ENCODE assay signal across 1 cellular context in the genomic region with DNA sequence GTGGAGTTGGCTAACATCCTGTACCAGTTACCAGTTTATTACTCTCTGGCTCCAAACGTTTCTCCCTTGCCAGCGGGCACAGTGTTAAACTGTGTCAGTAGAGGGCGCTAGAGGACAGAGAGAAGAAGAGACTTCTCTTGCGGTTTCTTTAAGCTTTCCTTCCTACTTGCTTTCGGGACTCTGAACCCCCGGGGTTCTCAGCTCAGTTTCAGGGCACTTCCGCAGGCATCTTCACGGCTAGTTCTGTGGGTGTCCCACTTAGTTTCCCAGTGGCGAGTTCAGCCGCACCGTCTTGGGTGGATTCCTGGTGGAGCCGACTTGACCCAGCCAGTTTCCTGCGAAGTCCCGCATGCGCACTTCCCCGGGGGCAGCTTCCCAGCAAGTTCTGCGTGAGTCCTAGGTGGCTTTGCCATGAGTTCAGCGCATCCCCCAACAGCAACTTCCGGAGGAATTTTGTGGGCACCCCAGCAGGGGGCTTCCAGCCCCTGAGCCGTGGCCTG.
TF ChIP-seq lines count a peak whose summit lies in the region.

No MANE protein-coding gene starts in this region.

TF ChIP-seq in K562, 482 proteins besides CTCF, POLR2A, EP300 and RAD21 (continued from another document):
- TF ChIP-seq, protein P1, sequence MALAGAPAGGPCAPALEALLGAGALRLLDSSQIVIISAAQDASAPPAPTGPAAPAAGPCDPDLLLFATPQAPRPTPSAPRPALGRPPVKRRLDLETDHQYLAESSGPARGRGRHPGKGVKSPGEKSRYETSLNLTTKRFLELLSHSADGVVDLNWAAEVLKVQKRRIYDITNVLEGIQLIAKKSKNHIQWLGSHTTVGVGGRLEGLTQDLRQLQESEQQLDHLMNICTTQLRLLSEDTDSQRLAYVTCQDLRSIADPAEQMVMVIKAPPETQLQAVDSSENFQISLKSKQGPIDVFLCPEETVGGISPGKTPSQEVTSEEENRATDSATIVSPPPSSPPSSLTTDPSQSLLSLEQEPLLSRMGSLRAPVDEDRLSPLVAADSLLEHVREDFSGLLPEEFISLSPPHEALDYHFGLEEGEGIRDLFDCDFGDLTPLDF (CRISPR knock-in tag; IDR thresholded peaks at IDR 0.05): 0 out of 2 replicates have a peak, but pooled peaks have one; percentile 29
- TF ChIP-seq ESRRA (IDR thresholded peaks at IDR 0.05; ENCODE audit: borderline replicate concordance, low read depth) (peak; percentile 85; the same call in 1 of the 2 replicates), NCOA2 (IDR thresholded peaks at IDR 0.05; ENCODE audit: partially characterized antibody in 2 of 2) (no peak), CREM (IDR thresholded peaks at IDR 0.05; ENCODE audit: low read depth) (peak; percentile 33; the same call in 1 of the 2 replicates), BRD9 (IDR thresholded peaks at IDR 0.05; ENCODE audit: low read depth, partially characterized antibody) (peak; percentile 38), CC2D1A (IDR thresholded peaks at IDR 0.05) (peak; percentile 58; the same call in 1 of the 2 replicates), CTBP1 (IDR thresholded peaks at IDR 0.05; ENCODE audit: borderline replicate concordance) (peak; percentile 40; the same call in 1 of the 2 replicates), MYNN (IDR thresholded peaks at IDR 0.05) (0 out of 2 replicates have a peak, but pooled peaks have one; percentile 54), MYNN (CRISPR knock-in tag; IDR thresholded peaks at IDR 0.05) (no peak), RB1 (IDR thresholded peaks at IDR 0.05; ENCODE audit: low read depth) (peak; percentile 54; the same call in 1 of the 2 replicates), MTA3 (IDR thresholded peaks at IDR 0.05; ENCODE audit: borderline replicate concordance) (peak; percentile 49; the same call in 1 of the 2 replicates), L3MBTL2 (IDR thresholded peaks at IDR 0.05) (peak; percentile 39; the same call in 1 of the 2 replicates), GABPA (tag; conservative IDR thresholded peaks at IDR 0.05; ENCODE audit: low read depth) (peak; percentile 17; the same call in 1 of the 2 replicates), HIVEP1 (CRISPR knock-in tag; IDR thresholded peaks at IDR 0.05) (no peak), CBFB (CRISPR knock-in tag; IDR thresholded peaks at IDR 0.05) (peak; percentile 79; the same call in 1 of the 2 replicates), NBN (IDR thresholded peaks at IDR 0.05; ENCODE audit: low read depth) (peak; percentile 43; the same call in 1 of the 2 replicates), SMARCA4 (IDR thresholded peaks at IDR 0.05) (peak; percentile 64; the same call in 1 of the 2 replicates), SRF (CRISPR knock-in tag; IDR thresholded peaks at IDR 0.05) (0 out of 4 replicates have a peak, but pooled peaks of 1 of the 2 experiments have one; percentile 15), ZEB2 (IDR thresholded peaks at IDR 0.05) (no peak), ESRRB (CRISPR knock-in tag; IDR thresholded peaks at IDR 0.05; ENCODE audit: borderline replicate concordance) (no peak), SMARCE1 (IDR thresholded peaks at IDR 0.05) (peak; percentile 35; the same call in 1 of the 2 replicates), TBP (optimal IDR thresholded peaks at IDR 0.05; ENCODE audit: low read depth, low read length) (peak; percentile 28), ZNF766 (CRISPR knock-in tag; conservative IDR thresholded peaks at IDR 0.05) (peak; percentile 94), CBFA2T2 (conservative IDR thresholded peaks at IDR 0.05) (no peak), ZFP36 (IDR thresholded peaks at IDR 0.05; ENCODE audit: low read depth, low read length, partially characterized antibody) (peak; percentile 28), ZNF57 (CRISPR knock-in tag; IDR thresholded peaks at IDR 0.05) (no peak), STAT5B (CRISPR knock-in tag; IDR thresholded peaks at IDR 0.05) (no peak), CHCHD3 (CRISPR knock-in tag; IDR thresholded peaks at IDR 0.05) (no peak), SMC3 (conservative IDR thresholded peaks at IDR 0.05; ENCODE audit: insufficient read depth, low read depth, low read length) (peak; percentile 84), ETV5 (CRISPR knock-in tag; IDR thresholded peaks at IDR 0.05; ENCODE audit: low read depth) (peak; percentile 79), ARID2 (IDR thresholded peaks at IDR 0.05) (peak; percentile 49; the same call in 1 of the 2 replicates), STAG1 (CRISPR knock-in tag; IDR thresholded peaks at IDR 0.05; ENCODE audit: borderline replicate concordance) (peak; percentile 49; the same call in 1 of the 2 replicates), MYC (IDR thresholded peaks at IDR 0.05; ENCODE audit: low read depth, low read length) (0 out of 2 replicates have a peak, but pooled peaks have one; percentile 16), MYC (CRISPR knock-in tag; IDR thresholded peaks at IDR 0.05; ENCODE audit: borderline replicate concordance, low read depth) (no peak), XRCC5 (IDR thresholded peaks at IDR 0.05; ENCODE audit: low read depth, low read length) (0 out of 2 replicates have a peak, but pooled peaks have one; percentile 73), NRF1 (conservative IDR thresholded peaks at IDR 0.05 in 1 of 2, IDR thresholded peaks at IDR 0.05 in 1 of 2) (peak; percentile 86 to 89), RHOXF2B (CRISPR knock-in tag; conservative IDR thresholded peaks at IDR 0.05) (no peak), THRAP3 (IDR thresholded peaks at IDR 0.05; ENCODE audit: borderline replicate concordance) (no peak), TGIF2 (CRISPR knock-in tag; IDR thresholded peaks at IDR 0.05) (no peak), HSF4 (CRISPR knock-in tag; IDR thresholded peaks at IDR 0.05; ENCODE audit: borderline replicate concordance) (no peak)
- TF ChIP-seq, protein P2, sequence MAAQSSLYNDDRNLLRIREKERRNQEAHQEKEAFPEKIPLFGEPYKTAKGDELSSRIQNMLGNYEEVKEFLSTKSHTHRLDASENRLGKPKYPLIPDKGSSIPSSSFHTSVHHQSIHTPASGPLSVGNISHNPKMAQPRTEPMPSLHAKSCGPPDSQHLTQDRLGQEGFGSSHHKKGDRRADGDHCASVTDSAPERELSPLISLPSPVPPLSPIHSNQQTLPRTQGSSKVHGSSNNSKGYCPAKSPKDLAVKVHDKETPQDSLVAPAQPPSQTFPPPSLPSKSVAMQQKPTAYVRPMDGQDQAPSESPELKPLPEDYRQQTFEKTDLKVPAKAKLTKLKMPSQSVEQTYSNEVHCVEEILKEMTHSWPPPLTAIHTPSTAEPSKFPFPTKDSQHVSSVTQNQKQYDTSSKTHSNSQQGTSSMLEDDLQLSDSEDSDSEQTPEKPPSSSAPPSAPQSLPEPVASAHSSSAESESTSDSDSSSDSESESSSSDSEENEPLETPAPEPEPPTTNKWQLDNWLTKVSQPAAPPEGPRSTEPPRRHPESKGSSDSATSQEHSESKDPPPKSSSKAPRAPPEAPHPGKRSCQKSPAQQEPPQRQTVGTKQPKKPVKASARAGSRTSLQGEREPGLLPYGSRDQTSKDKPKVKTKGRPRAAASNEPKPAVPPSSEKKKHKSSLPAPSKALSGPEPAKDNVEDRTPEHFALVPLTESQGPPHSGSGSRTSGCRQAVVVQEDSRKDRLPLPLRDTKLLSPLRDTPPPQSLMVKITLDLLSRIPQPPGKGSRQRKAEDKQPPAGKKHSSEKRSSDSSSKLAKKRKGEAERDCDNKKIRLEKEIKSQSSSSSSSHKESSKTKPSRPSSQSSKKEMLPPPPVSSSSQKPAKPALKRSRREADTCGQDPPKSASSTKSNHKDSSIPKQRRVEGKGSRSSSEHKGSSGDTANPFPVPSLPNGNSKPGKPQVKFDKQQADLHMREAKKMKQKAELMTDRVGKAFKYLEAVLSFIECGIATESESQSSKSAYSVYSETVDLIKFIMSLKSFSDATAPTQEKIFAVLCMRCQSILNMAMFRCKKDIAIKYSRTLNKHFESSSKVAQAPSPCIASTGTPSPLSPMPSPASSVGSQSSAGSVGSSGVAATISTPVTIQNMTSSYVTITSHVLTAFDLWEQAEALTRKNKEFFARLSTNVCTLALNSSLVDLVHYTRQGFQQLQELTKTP (IDR thresholded peaks at IDR 0.05; ENCODE audit: low read depth in 1 of 2, partially characterized antibody in 2 of 2): peak in 1 of 2 experiments; percentile 22
- TF ChIP-seq, protein P3, sequence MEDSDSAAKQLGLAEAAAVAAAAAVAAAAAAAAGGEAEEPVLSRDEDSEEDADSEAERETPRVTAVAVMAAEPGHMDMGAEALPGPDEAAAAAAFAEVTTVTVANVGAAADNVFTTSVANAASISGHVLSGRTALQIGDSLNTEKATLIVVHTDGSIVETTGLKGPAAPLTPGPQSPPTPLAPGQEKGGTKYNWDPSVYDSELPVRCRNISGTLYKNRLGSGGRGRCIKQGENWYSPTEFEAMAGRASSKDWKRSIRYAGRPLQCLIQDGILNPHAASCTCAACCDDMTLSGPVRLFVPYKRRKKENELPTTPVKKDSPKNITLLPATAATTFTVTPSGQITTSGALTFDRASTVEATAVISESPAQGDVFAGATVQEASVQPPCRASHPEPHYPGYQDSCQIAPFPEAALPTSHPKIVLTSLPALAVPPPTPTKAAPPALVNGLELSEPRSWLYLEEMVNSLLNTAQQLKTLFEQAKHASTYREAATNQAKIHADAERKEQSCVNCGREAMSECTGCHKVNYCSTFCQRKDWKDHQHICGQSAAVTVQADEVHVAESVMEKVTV (CRISPR knock-in tag; IDR thresholded peaks at IDR 0.05): peak; percentile 85
- TF ChIP-seq, protein P4, sequence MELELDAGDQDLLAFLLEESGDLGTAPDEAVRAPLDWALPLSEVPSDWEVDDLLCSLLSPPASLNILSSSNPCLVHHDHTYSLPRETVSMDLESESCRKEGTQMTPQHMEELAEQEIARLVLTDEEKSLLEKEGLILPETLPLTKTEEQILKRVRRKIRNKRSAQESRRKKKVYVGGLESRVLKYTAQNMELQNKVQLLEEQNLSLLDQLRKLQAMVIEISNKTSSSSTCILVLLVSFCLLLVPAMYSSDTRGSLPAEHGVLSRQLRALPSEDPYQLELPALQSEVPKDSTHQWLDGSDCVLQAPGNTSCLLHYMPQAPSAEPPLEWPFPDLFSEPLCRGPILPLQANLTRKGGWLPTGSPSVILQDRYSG (tag; conservative IDR thresholded peaks at IDR 0.05; ENCODE audit: low read depth): no peak
- TF ChIP-seq, protein P5, sequence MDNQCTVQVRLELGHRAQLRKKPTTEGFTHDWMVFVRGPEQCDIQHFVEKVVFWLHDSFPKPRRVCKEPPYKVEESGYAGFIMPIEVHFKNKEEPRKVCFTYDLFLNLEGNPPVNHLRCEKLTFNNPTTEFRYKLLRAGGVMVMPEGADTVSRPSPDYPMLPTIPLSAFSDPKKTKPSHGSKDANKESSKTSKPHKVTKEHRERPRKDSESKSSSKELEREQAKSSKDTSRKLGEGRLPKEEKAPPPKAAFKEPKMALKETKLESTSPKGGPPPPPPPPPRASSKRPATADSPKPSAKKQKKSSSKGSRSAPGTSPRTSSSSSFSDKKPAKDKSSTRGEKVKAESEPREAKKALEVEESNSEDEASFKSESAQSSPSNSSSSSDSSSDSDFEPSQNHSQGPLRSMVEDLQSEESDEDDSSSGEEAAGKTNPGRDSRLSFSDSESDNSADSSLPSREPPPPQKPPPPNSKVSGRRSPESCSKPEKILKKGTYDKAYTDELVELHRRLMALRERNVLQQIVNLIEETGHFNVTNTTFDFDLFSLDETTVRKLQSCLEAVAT (IDR thresholded peaks at IDR 0.05): peak in 1 of 2 experiments; percentile 89; a peak in 2 of 4 replicates
- TF ChIP-seq, protein P6, sequence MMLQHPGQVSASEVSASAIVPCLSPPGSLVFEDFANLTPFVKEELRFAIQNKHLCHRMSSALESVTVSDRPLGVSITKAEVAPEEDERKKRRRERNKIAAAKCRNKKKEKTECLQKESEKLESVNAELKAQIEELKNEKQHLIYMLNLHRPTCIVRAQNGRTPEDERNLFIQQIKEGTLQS (IDR thresholded peaks at IDR 0.05): no peak
- TF ChIP-seq, protein P6 (CRISPR knock-in tag; conservative IDR thresholded peaks at IDR 0.05): 0 out of 2 replicates have a peak, but pooled peaks have one; percentile 58
- TF ChIP-seq, protein P7, sequence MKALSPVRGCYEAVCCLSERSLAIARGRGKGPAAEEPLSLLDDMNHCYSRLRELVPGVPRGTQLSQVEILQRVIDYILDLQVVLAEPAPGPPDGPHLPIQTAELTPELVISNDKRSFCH (CRISPR knock-in tag; IDR thresholded peaks at IDR 0.05): no peak
- TF ChIP-seq, protein P7 (tag; IDR thresholded peaks at IDR 0.05): 0 out of 2 replicates have a peak, but pooled peaks have one; percentile 45
- TF ChIP-seq, protein P8, sequence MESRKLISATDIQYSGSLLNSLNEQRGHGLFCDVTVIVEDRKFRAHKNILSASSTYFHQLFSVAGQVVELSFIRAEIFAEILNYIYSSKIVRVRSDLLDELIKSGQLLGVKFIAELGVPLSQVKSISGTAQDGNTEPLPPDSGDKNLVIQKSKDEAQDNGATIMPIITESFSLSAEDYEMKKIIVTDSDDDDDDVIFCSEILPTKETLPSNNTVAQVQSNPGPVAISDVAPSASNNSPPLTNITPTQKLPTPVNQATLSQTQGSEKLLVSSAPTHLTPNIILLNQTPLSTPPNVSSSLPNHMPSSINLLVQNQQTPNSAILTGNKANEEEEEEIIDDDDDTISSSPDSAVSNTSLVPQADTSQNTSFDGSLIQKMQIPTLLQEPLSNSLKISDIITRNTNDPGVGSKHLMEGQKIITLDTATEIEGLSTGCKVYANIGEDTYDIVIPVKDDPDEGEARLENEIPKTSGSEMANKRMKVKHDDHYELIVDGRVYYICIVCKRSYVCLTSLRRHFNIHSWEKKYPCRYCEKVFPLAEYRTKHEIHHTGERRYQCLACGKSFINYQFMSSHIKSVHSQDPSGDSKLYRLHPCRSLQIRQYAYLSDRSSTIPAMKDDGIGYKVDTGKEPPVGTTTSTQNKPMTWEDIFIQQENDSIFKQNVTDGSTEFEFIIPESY (CRISPR knock-in tag; IDR thresholded peaks at IDR 0.05): peak; percentile 46; the same call in 1 of the 2 replicates
- TF ChIP-seq, protein P9, sequence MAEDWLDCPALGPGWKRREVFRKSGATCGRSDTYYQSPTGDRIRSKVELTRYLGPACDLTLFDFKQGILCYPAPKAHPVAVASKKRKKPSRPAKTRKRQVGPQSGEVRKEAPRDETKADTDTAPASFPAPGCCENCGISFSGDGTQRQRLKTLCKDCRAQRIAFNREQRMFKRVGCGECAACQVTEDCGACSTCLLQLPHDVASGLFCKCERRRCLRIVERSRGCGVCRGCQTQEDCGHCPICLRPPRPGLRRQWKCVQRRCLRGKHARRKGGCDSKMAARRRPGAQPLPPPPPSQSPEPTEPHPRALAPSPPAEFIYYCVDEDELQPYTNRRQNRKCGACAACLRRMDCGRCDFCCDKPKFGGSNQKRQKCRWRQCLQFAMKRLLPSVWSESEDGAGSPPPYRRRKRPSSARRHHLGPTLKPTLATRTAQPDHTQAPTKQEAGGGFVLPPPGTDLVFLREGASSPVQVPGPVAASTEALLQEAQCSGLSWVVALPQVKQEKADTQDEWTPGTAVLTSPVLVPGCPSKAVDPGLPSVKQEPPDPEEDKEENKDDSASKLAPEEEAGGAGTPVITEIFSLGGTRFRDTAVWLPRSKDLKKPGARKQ (CRISPR knock-in tag; IDR thresholded peaks at IDR 0.05): no peak
